Comparison of ENCODE assay signal across 1 cellular context in genomic region chr3:100113728-100114412, GRCh38.
TF ChIP-seq lines count a peak whose summit lies in the region.

No MANE protein-coding gene starts in this region.

TF ChIP-seq in H1, 55 proteins besides CTCF, POLR2A, EP300 and RAD21 (continued from another document):
- TF ChIP-seq ATF2 (IDR thresholded peaks at IDR 0.05; ENCODE audit: low read length) (no peak), YY1 (IDR thresholded peaks at IDR 0.05; ENCODE audit: low read depth, low read length) (no peak), ATF3 (IDR thresholded peaks at IDR 0.05; ENCODE audit: insufficient read depth, low read depth, low read length) (no peak), POLR2AphosphoS5 (IDR thresholded peaks at IDR 0.05; ENCODE audit: low read depth, low read length) (no peak), HDAC6 (IDR thresholded peaks at IDR 0.05; ENCODE audit: low read depth, low read length) (no peak), RFX5 (IDR thresholded peaks at IDR 0.05; ENCODE audit: borderline replicate concordance, low read depth, low read length) (no peak), CREB1 (IDR thresholded peaks at IDR 0.05) (no peak), USF2 (IDR thresholded peaks at IDR 0.05; ENCODE audit: low read length) (no peak), CHD2 (IDR thresholded peaks at IDR 0.05; ENCODE audit: low read length) (no peak), CHD7 (IDR thresholded peaks at IDR 0.05; ENCODE audit: insufficient replicate concordance, low read length) (no peak), TAF7 (optimal IDR thresholded peaks at IDR 0.05; ENCODE audit: borderline replicate concordance, low read depth, low read length) (no peak), CHD1 (IDR thresholded peaks at IDR 0.05; ENCODE audit: low read depth, low read length) (no peak)
